ENCODE assay signal across 8 cellular contexts in genomic region chr6:53795254-53795701, GRCh38. TPM values are rescaled to one million over a fixed set of nuclear protein-coding genes. Genes with fewer than 3 reads are reported as not detected.
DNase-seq lines count a peak whose midpoint lies in the region; FAIRE-seq and TF ChIP-seq lines count a peak whose summit lies in the region.

No MANE protein-coding gene starts in this region.

- no peak for FAIRE-seq in H54 (lab: Jason Lieb, UNC)

- H3K27ac ChIP-seq in vagina = peak overlapping the region; percentile 77

- peak overlapping the region; percentile 99 for H3K4me3 Mint-ChIP-seq in chondrocyte (ENCODE audit: unreplicated experiment)

- peak overlapping the region; percentile 72 to 93 for H3K4me3 ChIP-seq in vagina

- H3K9me3 Mint-ChIP-seq in chondrocyte (ENCODE audit: low read depth) = peaks cover 5% of the 10 kb centered on the region

- peak; percentile 45 for DNase-seq in DMS114 treated with DMSO at 0.1 percent for 48 hours (lab: John Stamatoyannopoulos, UW; ENCODE audit: unreplicated experiment)
- peak; percentile 50 for DNase-seq in H54 (ENCODE audit: insufficient read length, low spot score)
- peak; percentile 38 to 81 for DNase-seq in NCI-H526 (lab: John Stamatoyannopoulos, UW)
- peak; percentile 82 for DNase-seq in chondrocyte (ENCODE audit: low spot score)
- peak; percentile 46 for DNase-seq in midbrain (lab: John Stamatoyannopoulos, UW)
- DNase-seq in vagina (ENCODE audit: extremely low spot score in 2 of 2) = no peak
- DNase-seq in NCI-H2107 (lab: John Stamatoyannopoulos, UW) = no peak
- DNase-seq in activated CD8-positive, alpha-beta memory T cell treated with anti-CD3 and anti-CD28 coated beads for 24 hours = no peak

- H3K27me3 Mint-ChIP-seq in chondrocyte (ENCODE audit: low read depth) = no peaks in the 10 kb centered on the region

- peak overlapping the region; percentile 90 for H3K27ac Mint-ChIP-seq in chondrocyte (ENCODE audit: unreplicated experiment)

- H3K4me1 ChIP-seq in vagina = peaks cover 18% of the 10 kb centered on the region

- no peaks in the 10 kb centered on the region for H3K27me3 ChIP-seq in vagina

- TF ChIP-seq CTCF in chondrocyte (IDR thresholded peaks at IDR 0.05) (no peak), vagina (IDR thresholded peaks at IDR 0.05) (no peak)

- H3K9me3 ChIP-seq in vagina = no peaks in the 10 kb centered on the region

- intact Hi-C loops in vagina (cut with DNase I) = no loop called here

- peaks cover 1% of the 10 kb centered on the region for H3K36me3 Mint-ChIP-seq in chondrocyte (ENCODE audit: low read depth)

- no peaks in the 10 kb centered on the region for H3K36me3 ChIP-seq in vagina

- TF ChIP-seq POLR2A in H54 (IDR thresholded peaks at IDR 0.05; ENCODE audit: low read depth, low read length) (no peak; the same call in 1 of the 2 replicates), vagina (IDR thresholded peaks at IDR 0.05) (no peak)

- peaks cover 52% of the 10 kb centered on the region for H3K4me1 Mint-ChIP-seq in chondrocyte (ENCODE audit: low read depth)

RNA-seq across cellular contexts. Expression of gene LRRC1, which starts 0.5 kb away (rescaled TPM):
- total RNA-seq in chondrocyte (10.4 to 14.1 TPM (median 14.0 TPM) in 3 replicates), vagina (52.5 TPM)

Comparison
In these comparisons a context has a peak if more than half of its experiments do, and no peak if none do; other contexts are left out.
1. DNase-seq: peak in DMS114 treated with DMSO at 0.1 percent for 48 hours (single experiment), H54 (single experiment), NCI-H526 (2 of 2), chondrocyte (single experiment) and midbrain (single experiment); none in vagina (0 of 2), NCI-H2107 (single experiment) and activated CD8-positive, alpha-beta memory T cell treated with anti-CD3 and anti-CD28 coated beads for 24 hours (single experiment).